8 cellular contexts compared by ENCODE assay signal in the genomic region with DNA sequence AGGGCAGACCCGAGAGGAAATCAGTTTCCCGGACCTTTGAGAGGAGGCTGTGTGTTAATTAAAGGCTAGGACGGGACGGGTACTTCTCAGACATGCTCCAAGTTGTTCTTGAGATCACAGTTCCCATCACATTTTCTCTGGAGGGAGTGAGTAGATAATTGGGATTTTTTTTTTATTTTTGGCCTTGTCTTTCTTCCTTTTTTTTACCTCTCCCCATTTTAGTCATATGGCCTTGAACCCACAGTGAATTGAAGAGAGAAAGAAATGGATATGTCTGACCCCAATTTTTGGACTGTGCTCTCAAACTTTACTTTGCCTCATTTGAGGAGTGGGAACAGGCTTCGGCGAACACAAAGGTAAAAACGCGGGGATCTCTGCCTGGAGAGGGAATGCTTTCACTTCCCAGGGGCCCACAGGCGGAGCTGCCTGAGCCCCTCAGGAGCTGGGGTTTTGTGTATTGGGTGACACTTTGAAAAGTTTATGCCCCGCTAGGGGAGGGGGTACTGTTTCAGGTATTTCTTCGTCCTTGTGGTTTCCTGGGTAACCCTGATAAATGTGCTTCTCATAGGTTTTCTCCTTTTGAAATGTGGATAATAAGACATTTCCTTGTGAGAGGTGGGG.
A peak's percentile ranks its signal among the peaks of the same experiment; 100 is the strongest.
DNase-seq lines count a peak whose midpoint lies in the region; ATAC-seq and TF ChIP-seq lines count a peak whose summit lies in the region.

No MANE protein-coding gene starts in this region.

- H4K20me1 ChIP-seq in Karpas-422 (ENCODE audit: insufficient read depth, low read depth, low read length), result no peaks in the 10 kb centered on the region

- H3K36me3 Mint-ChIP-seq in chondrocyte (ENCODE audit: low read depth), result no peaks in the 10 kb centered on the region

- peak overlapping the region; percentile 80 for H3K4me3 ChIP-seq in ACC112 (ENCODE audit: low read depth, low read length)
- H3K4me3 ChIP-seq in Karpas-422 (ENCODE audit: low read length), result peak overlapping the region; percentile 65
- H3K4me3 ChIP-seq in mucosa of stomach (ENCODE audit: low read length), result peak overlapping the region; percentile 91

- H3K4me2 ChIP-seq in Karpas-422 (ENCODE audit: low read depth, low read length, poor library complexity, severe bottlenecking), result peak overlapping the region; percentile 64

- DNase-seq in Karpas-422 (no peak), chondrocyte (ENCODE audit: low spot score) (no peak)
- DNase-seq in NK-92 treated with Interleukin-12 subunit alpha and Interleukin-12 subunit beta, amount 100 ng/mL, for 24 hours (lab: John Stamatoyannopoulos, UW), result no peak

- peaks cover 20% of the 10 kb centered on the region for H3K4me1 ChIP-seq in ACC112 (ENCODE audit: control insufficient read depth, insufficient read depth, low read length, unreplicated experiment)
- H3K4me1 ChIP-seq in Karpas-422 (ENCODE audit: low read length), result peaks cover 27% of the 10 kb centered on the region
- H3K4me1 ChIP-seq in mucosa of stomach (ENCODE audit: control insufficient read depth, insufficient read depth, low read length), result peaks cover 9% of the 10 kb centered on the region

- TF ChIP-seq CTCF in chondrocyte (IDR thresholded peaks at IDR 0.05), result no peak

- H3K36me3 ChIP-seq in ACC112 (ENCODE audit: insufficient read depth, low read length), result no peaks in the 10 kb centered on the region
- H3K36me3 ChIP-seq in Karpas-422 (ENCODE audit: insufficient read depth, low read length), result no peaks in the 10 kb centered on the region
- no peaks in the 10 kb centered on the region for H3K36me3 ChIP-seq in mucosa of stomach (ENCODE audit: control insufficient read depth, insufficient read depth, low read length)

- H3K9me3 Mint-ChIP-seq in chondrocyte (ENCODE audit: low read depth), result no peaks in the 10 kb centered on the region

- H3K27ac Mint-ChIP-seq in chondrocyte (ENCODE audit: unreplicated experiment), result peak overlapping the region; percentile 89

- H3K79me2 ChIP-seq in ACC112 (ENCODE audit: control insufficient read depth, insufficient read depth, low read length, unreplicated experiment) (peaks cover 24% of the 10 kb centered on the region), Karpas-422 (ENCODE audit: low read length) (no peaks in the 10 kb centered on the region)

- no peak for ATAC-seq in GM19351 (IDR thresholded peaks at IDR 0.05; ENCODE audit: unreplicated experiment)
- no peak for ATAC-seq in GM18505 (IDR thresholded peaks at IDR 0.05; ENCODE audit: unreplicated experiment)
- ATAC-seq in HG03439 (IDR thresholded peaks at IDR 0.05; ENCODE audit: unreplicated experiment), result no peak

- no peaks in the 10 kb centered on the region for H3K9me2 ChIP-seq in Karpas-422 (replicated peaks; ENCODE audit: insufficient read depth, low read length)

- peak overlapping the region; percentile 1; the same call in 1 of the 2 replicates for H3K27ac ChIP-seq in ACC112 (ENCODE audit: low read depth, low read length)
- no peak overlapping the region for H3K27ac ChIP-seq in Karpas-422 (ENCODE audit: low read length)

- TF ChIP-seq POLR2A in GM18505 (IDR thresholded peaks at IDR 0.05; ENCODE audit: borderline replicate concordance, extremely low read depth, insufficient read depth, insufficient read length), result no peak

- peak overlapping the region; percentile 87 for H3K4me3 Mint-ChIP-seq in chondrocyte (ENCODE audit: unreplicated experiment)

- H3K9me3 ChIP-seq in Karpas-422 (ENCODE audit: low read length), result no peaks in the 10 kb centered on the region
- H3K9me3 ChIP-seq in mucosa of stomach (ENCODE audit: control insufficient read depth, low read length), result no peaks in the 10 kb centered on the region

- H3K27me3 ChIP-seq in ACC112 (ENCODE audit: insufficient read depth, low read length), result no peaks in the 10 kb centered on the region
- H3K27me3 ChIP-seq in Karpas-422 (ENCODE audit: low read length), result no peaks in the 10 kb centered on the region
- no peaks in the 10 kb centered on the region for H3K27me3 ChIP-seq in mucosa of stomach (ENCODE audit: control insufficient read depth, insufficient read depth, low read length)

- H2AFZ ChIP-seq in ACC112 (ENCODE audit: low read length, unreplicated experiment) (peak overlapping the region; percentile 94), Karpas-422 (ENCODE audit: low read length) (peak overlapping the region; percentile 55)

- peak overlapping the region; percentile 63 for H3K9ac ChIP-seq in Karpas-422 (ENCODE audit: low read length)
- H3K9ac ChIP-seq in mucosa of stomach (ENCODE audit: low read length), result peak overlapping the region; percentile 81

- no peaks in the 10 kb centered on the region for H3K27me3 Mint-ChIP-seq in chondrocyte (ENCODE audit: low read depth)

- H3K4me1 Mint-ChIP-seq in chondrocyte (ENCODE audit: low read depth), result peaks cover 40% of the 10 kb centered on the region
